1 cellular context compared by ENCODE assay signal in the genomic region with DNA sequence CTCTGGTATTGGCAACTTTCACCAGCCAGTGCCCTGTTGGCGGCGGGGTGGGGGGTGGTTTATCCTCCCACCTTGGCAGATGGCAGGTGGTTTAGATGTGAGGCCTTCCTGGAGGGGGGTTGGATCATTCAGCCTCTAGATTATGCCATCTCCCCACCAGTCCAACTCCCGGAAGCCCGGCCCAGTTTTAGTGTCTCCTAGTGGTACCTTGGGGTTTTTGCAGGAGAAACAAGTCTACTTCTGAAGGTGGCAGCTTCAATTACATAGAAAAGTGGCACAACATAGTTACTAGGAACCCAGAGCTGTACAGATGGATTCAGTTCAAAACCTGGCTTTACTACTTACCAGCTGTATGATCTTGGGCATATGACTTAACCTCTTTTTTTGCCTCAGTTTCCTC.
TF ChIP-seq lines count a peak whose summit lies in the region.

No MANE protein-coding gene starts in this region.

TF ChIP-seq in H1, 55 proteins besides CTCF, POLR2A, EP300 and RAD21:
- TF ChIP-seq TCF12 (IDR thresholded peaks at IDR 0.05; ENCODE audit: low read depth, low read length): no peak
- no peak for TF ChIP-seq SAP30 (IDR thresholded peaks at IDR 0.05; ENCODE audit: insufficient read depth, insufficient replicate concordance, low read length)
- no peak for TF ChIP-seq POU5F1 (IDR thresholded peaks at IDR 0.05; ENCODE audit: low read depth, low read length)
- no peak for TF ChIP-seq EGR1 (IDR thresholded peaks at IDR 0.05; ENCODE audit: borderline replicate concordance, low read depth, low read length)
- TF ChIP-seq CTBP2 (IDR thresholded peaks at IDR 0.05; ENCODE audit: borderline replicate concordance, insufficient read depth, insufficient read length, low read length): no peak
- no peak for TF ChIP-seq ASH2L (IDR thresholded peaks at IDR 0.05; ENCODE audit: low read length)
